20 cellular contexts compared by ENCODE assay signal in genomic region chr1:59504281-59504680, GRCh38.
A peak's percentile ranks its signal among the peaks of the same experiment; 100 is the strongest.
DNase-seq lines count a peak whose midpoint lies in the region; ATAC-seq and TF ChIP-seq lines count a peak whose summit lies in the region.
"Had no signal": no experiment of that assay in that cellular context is flagged by ENCODE, and none has a peak within 500 bp of the region (broad histone marks: within the 10 kb centered on the region; RNA-seq: fewer than 3 reads in every experiment).

No MANE protein-coding gene starts in this region.

- H4K20me1 ChIP-seq in neural progenitor cell (ENCODE audit: low read depth), result no peaks in the 10 kb centered on the region

- H3K9me3 Mint-ChIP-seq in neural progenitor cell, result no peaks in the 10 kb centered on the region
- H3K9me3 Mint-ChIP-seq: HFFc6 had no signal

- H3K4me2 ChIP-seq in neural progenitor cell, result no peak overlapping the region

- peak; percentile 49 for DNase-seq in DMS 273 (lab: John Stamatoyannopoulos, UW; ENCODE audit: unreplicated experiment)
- DNase-seq in KBM-7, result peak; percentile 22
- DNase-seq in SK-N-DZ (ENCODE audit: low spot score), result peak; percentile 59
- DNase-seq in left kidney (ENCODE audit: low read depth, low spot score), result peak; percentile 37
- DNase-seq in Right ventricle myocardium inferior (ENCODE audit: missing footprints), result no peak
- no peak for DNase-seq in neural progenitor cell (ENCODE audit: low spot score)
- DNase-seq: ACHN; CD4-positive, CD25-positive, alpha-beta regulatory T cell; DMS79 treated with DMSO at 0.1 percent for 48 hours; GF-D8; HFFc6; MM.1S; NCI-H146; NCI-H2081 treated with DMSO at 0.1 percent for 48 hours; NCI-H748 treated with DMSO at 0.1 percent for 48 hours; OCI-M1; RPMI8226; SJCRH30 had no signal

- no peak overlapping the region for H3K27ac ChIP-seq in neural progenitor cell
- H3K27ac ChIP-seq: SJCRH30 had no signal

- H3K4me1 ChIP-seq in neural progenitor cell, result peaks cover 8% of the 10 kb centered on the region

- H3K79me2 ChIP-seq in neural progenitor cell (ENCODE audit: low read depth), result no peaks in the 10 kb centered on the region

- H3K9me3 ChIP-seq in neural progenitor cell (ENCODE audit: low read depth), result no peaks in the 10 kb centered on the region
- H3K9me3 ChIP-seq: SJCRH30 had no signal

- H3K27me3 ChIP-seq in neural progenitor cell, result no peaks in the 10 kb centered on the region
- H3K27me3 ChIP-seq: SJCRH30 had no signal

- in situ Hi-C loops in KBM-7 (cut with MboI; ENCODE audit: low pct_unique_long_range_greater_than_20kb, low sequenced_read_pairs), result no loop called here

- no peak overlapping the region for H3K4me3 Mint-ChIP-seq in neural progenitor cell
- H3K4me3 Mint-ChIP-seq: CD4-positive, CD25-positive, alpha-beta regulatory T cell; HFFc6 had no signal

- no peaks in the 10 kb centered on the region for H3K27me3 Mint-ChIP-seq in neural progenitor cell (ENCODE audit: insufficient read depth, low read depth)
- H3K27me3 Mint-ChIP-seq: CD4-positive, CD25-positive, alpha-beta regulatory T cell had no signal

- no peaks in the 10 kb centered on the region for H3K36me3 Mint-ChIP-seq in neural progenitor cell
- H3K36me3 Mint-ChIP-seq: CD4-positive, CD25-positive, alpha-beta regulatory T cell had no signal

- H3K9ac ChIP-seq in neural progenitor cell, result no peak overlapping the region

- no peak for TF ChIP-seq CTCF in neural progenitor cell (IDR thresholded peaks at IDR 0.05)

- H3K4me1 Mint-ChIP-seq in neural progenitor cell, result peaks cover 11% of the 10 kb centered on the region
- H3K4me1 Mint-ChIP-seq: CD4-positive, CD25-positive, alpha-beta regulatory T cell had no signal

- H3K27ac Mint-ChIP-seq in neural progenitor cell, result no peak overlapping the region
- H3K27ac Mint-ChIP-seq: CD4-positive, CD25-positive, alpha-beta regulatory T cell; HFFc6 had no signal

- no peaks in the 10 kb centered on the region for H3K36me3 ChIP-seq in neural progenitor cell
- H3K36me3 ChIP-seq: SJCRH30 had no signal

- ATAC-seq in GM19324 (IDR thresholded peaks at IDR 0.05; ENCODE audit: low FRiP score, unreplicated experiment), result no peak
- ATAC-seq in Right ventricle myocardium inferior, result no peak
- no peak for ATAC-seq in HG02852 (IDR thresholded peaks at IDR 0.05; ENCODE audit: unreplicated experiment)

- intact Hi-C loops in Right ventricle myocardium inferior (cut with DNase I), result no loop called here

- no peaks in the 10 kb centered on the region for H3F3A ChIP-seq in neural progenitor cell (ENCODE audit: low read depth)

- H3K4me3 ChIP-seq in neural progenitor cell, result no peak overlapping the region
- H3K4me3 ChIP-seq: SJCRH30 had no signal

- H2AFZ ChIP-seq in neural progenitor cell (replicated peaks), result no peak overlapping the region

Comparison
In these comparisons a context has a peak if more than half of its experiments do, and no peak if none do; other contexts are left out.
1. DNase-seq: peak in DMS 273 (single experiment), KBM-7 (single experiment), SK-N-DZ (single experiment) and left kidney (single experiment); none in Right ventricle myocardium inferior (single experiment) and neural progenitor cell (single experiment).